ENCODE assay signal across 1 cellular context in the genomic region with DNA sequence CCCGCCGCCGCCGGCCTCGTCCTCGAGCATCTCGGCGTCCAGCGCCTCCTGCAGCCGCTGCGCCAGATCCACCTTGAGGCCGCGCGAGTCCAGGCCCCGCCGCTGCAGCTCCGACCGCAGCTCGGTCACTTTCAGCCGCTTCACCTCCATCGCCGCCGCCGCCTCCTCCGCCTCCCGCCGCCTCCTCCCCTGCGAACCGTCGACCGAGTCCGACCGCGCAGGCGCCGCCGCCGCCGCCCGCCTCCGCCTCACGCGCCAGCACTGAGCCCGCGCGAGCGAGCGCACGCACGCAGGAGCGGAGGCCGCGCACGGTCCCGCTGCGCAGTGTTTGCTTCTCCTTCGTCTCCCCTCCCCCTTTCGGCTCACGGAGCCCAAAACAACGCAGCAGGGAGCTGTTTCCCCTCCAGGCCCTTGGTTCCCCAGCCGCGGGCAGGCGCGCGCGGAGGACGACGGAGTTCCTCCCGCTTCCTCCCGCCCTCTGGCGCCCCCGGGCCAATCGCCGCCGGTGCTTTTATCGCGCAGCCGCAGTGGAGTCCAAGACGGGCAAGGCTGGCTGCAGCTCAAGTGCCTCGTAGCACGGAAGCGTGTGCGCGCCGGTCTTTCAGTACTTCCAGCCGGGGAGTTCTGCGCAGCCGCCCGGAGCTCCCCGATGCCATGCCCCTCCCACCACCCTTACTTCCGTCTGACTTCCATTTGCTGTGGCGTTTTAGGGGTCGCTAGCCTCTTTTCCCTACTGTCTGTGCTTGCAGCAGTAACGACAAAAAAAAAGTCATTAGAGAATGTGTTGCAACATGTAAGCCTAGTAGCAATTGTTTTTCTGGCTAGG.
TF ChIP-seq lines count a peak whose summit lies in the region.

Gene HNRNPUL2 (minus strand): TSS at position 451 of the 826 bp plus-strand sequence. CDS start 301 bp downstream, at position 150.

TF ChIP-seq in HepG2, 621 proteins besides CTCF, POLR2A, EP300 and RAD21 (continued from another document and continues in another):
- TF ChIP-seq, protein P1, sequence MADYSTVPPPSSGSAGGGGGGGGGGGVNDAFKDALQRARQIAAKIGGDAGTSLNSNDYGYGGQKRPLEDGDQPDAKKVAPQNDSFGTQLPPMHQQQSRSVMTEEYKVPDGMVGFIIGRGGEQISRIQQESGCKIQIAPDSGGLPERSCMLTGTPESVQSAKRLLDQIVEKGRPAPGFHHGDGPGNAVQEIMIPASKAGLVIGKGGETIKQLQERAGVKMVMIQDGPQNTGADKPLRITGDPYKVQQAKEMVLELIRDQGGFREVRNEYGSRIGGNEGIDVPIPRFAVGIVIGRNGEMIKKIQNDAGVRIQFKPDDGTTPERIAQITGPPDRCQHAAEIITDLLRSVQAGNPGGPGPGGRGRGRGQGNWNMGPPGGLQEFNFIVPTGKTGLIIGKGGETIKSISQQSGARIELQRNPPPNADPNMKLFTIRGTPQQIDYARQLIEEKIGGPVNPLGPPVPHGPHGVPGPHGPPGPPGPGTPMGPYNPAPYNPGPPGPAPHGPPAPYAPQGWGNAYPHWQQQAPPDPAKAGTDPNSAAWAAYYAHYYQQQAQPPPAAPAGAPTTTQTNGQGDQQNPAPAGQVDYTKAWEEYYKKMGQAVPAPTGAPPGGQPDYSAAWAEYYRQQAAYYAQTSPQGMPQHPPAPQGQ (CRISPR knock-in tag; IDR thresholded peaks at IDR 0.05; ENCODE audit: borderline replicate concordance): no peak; the same call in 1 of the 2 replicates
- no peak for TF ChIP-seq NR1H2 (CRISPR knock-in tag; IDR thresholded peaks at IDR 0.05; ENCODE audit: borderline replicate concordance, low read depth)
- no peak for TF ChIP-seq ZNF780A (CRISPR knock-in tag; IDR thresholded peaks at IDR 0.05)
- TF ChIP-seq, protein P2, sequence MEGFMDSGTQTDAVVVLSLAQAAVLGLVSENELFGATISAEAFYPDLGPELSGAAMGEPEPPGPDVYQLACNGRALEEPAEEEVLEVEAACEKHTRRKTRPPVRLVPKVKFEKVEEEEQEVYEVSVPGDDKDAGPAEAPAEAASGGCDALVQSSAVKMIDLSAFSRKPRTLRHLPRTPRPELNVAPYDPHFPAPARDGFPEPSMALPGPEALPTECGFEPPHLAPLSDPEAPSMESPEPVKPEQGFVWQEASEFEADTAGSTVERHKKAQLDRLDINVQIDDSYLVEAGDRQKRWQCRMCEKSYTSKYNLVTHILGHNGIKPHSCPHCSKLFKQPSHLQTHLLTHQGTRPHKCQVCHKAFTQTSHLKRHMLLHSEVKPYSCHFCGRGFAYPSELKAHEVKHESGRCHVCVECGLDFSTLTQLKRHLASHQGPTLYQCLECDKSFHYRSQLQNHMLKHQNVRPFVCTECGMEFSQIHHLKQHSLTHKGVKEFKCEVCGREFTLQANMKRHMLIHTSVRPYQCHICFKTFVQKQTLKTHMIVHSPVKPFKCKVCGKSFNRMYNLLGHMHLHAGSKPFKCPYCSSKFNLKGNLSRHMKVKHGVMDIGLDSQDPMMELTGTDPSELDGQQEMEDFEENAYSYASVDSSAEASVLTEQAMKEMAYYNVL (CRISPR knock-in tag; IDR thresholded peaks at IDR 0.05; ENCODE audit: borderline replicate concordance): peak; percentile 26; the same call in 1 of the 2 replicates
- TF ChIP-seq ZNF720 (CRISPR knock-in tag; IDR thresholded peaks at IDR 0.05): no peak
- TF ChIP-seq ZNF546 (CRISPR knock-in tag; conservative IDR thresholded peaks at IDR 0.05): no peak; the same call in 1 of the 2 replicates
- TF ChIP-seq MXI1 (IDR thresholded peaks at IDR 0.05; ENCODE audit: borderline replicate concordance, low read depth, low read length): peak; percentile 80; the same call in 1 of the 3 replicates
- TF ChIP-seq MYC (CRISPR knock-in tag; IDR thresholded peaks at IDR 0.05; ENCODE audit: borderline replicate concordance): peak; percentile 92
- TF ChIP-seq, protein P3, sequence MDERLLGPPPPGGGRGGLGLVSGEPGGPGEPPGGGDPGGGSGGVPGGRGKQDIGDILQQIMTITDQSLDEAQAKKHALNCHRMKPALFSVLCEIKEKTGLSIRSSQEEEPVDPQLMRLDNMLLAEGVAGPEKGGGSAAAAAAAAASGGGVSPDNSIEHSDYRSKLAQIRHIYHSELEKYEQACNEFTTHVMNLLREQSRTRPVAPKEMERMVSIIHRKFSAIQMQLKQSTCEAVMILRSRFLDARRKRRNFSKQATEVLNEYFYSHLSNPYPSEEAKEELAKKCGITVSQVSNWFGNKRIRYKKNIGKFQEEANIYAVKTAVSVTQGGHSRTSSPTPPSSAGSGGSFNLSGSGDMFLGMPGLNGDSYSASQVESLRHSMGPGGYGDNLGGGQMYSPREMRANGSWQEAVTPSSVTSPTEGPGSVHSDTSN (CRISPR knock-in tag; IDR thresholded peaks at IDR 0.05): no peak
- TF ChIP-seq, protein P4, sequence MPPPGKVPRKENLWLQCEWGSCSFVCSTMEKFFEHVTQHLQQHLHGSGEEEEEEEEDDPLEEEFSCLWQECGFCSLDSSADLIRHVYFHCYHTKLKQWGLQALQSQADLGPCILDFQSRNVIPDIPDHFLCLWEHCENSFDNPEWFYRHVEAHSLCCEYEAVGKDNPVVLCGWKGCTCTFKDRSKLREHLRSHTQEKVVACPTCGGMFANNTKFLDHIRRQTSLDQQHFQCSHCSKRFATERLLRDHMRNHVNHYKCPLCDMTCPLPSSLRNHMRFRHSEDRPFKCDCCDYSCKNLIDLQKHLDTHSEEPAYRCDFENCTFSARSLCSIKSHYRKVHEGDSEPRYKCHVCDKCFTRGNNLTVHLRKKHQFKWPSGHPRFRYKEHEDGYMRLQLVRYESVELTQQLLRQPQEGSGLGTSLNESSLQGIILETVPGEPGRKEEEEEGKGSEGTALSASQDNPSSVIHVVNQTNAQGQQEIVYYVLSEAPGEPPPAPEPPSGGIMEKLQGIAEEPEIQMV (CRISPR knock-in tag; IDR thresholded peaks at IDR 0.05; ENCODE audit: low read depth): peak; percentile 81; the same call in 1 of the 2 replicates
- TF ChIP-seq TRIM24 (CRISPR knock-in tag; IDR thresholded peaks at IDR 0.05): no peak
- TF ChIP-seq, protein P5, sequence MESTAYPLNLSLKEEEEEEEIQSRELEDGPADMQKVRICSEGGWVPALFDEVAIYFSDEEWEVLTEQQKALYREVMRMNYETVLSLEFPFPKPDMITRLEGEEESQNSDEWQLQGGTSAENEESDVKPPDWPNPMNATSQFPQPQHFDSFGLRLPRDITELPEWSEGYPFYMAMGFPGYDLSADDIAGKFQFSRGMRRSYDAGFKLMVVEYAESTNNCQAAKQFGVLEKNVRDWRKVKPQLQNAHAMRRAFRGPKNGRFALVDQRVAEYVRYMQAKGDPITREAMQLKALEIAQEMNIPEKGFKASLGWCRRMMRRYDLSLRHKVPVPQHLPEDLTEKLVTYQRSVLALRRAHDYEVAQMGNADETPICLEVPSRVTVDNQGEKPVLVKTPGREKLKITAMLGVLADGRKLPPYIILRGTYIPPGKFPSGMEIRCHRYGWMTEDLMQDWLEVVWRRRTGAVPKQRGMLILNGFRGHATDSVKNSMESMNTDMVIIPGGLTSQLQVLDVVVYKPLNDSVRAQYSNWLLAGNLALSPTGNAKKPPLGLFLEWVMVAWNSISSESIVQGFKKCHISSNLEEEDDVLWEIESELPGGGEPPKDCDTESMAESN (CRISPR knock-in tag; conservative IDR thresholded peaks at IDR 0.05): peak; percentile 68; the same call in 1 of the 2 replicates
- TF ChIP-seq, protein P6, sequence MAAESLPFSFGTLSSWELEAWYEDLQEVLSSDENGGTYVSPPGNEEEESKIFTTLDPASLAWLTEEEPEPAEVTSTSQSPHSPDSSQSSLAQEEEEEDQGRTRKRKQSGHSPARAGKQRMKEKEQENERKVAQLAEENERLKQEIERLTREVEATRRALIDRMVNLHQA (CRISPR knock-in tag; IDR thresholded peaks at IDR 0.05): no peak
- peak; percentile 73; the same call in 1 of the 2 replicates for TF ChIP-seq ZNF230 (CRISPR knock-in tag; IDR thresholded peaks at IDR 0.05)
- peak; percentile 93 for TF ChIP-seq ZBTB38 (CRISPR knock-in tag; IDR thresholded peaks at IDR 0.05)
- TF ChIP-seq MXD4 (CRISPR knock-in tag; IDR thresholded peaks at IDR 0.05): peak; percentile 94
- TF ChIP-seq, protein P7, sequence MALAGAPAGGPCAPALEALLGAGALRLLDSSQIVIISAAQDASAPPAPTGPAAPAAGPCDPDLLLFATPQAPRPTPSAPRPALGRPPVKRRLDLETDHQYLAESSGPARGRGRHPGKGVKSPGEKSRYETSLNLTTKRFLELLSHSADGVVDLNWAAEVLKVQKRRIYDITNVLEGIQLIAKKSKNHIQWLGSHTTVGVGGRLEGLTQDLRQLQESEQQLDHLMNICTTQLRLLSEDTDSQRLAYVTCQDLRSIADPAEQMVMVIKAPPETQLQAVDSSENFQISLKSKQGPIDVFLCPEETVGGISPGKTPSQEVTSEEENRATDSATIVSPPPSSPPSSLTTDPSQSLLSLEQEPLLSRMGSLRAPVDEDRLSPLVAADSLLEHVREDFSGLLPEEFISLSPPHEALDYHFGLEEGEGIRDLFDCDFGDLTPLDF (CRISPR knock-in tag; IDR thresholded peaks at IDR 0.05): peak; percentile 95
- no peak for TF ChIP-seq CREB1 (IDR thresholded peaks at IDR 0.05)
- no peak; the same call in 1 of the 2 replicates for TF ChIP-seq CREB1 (CRISPR knock-in tag; IDR thresholded peaks at IDR 0.05)
- peak; percentile 89 for TF ChIP-seq NKX3-1 (CRISPR knock-in tag; IDR thresholded peaks at IDR 0.05)
- TF ChIP-seq FOXA1 (IDR thresholded peaks at IDR 0.05): no peak
- TF ChIP-seq FOXA1 (CRISPR knock-in tag; IDR thresholded peaks at IDR 0.05): 0 out of 2 replicates have a peak, but pooled peaks have one; percentile 19
- TF ChIP-seq, protein P8, sequence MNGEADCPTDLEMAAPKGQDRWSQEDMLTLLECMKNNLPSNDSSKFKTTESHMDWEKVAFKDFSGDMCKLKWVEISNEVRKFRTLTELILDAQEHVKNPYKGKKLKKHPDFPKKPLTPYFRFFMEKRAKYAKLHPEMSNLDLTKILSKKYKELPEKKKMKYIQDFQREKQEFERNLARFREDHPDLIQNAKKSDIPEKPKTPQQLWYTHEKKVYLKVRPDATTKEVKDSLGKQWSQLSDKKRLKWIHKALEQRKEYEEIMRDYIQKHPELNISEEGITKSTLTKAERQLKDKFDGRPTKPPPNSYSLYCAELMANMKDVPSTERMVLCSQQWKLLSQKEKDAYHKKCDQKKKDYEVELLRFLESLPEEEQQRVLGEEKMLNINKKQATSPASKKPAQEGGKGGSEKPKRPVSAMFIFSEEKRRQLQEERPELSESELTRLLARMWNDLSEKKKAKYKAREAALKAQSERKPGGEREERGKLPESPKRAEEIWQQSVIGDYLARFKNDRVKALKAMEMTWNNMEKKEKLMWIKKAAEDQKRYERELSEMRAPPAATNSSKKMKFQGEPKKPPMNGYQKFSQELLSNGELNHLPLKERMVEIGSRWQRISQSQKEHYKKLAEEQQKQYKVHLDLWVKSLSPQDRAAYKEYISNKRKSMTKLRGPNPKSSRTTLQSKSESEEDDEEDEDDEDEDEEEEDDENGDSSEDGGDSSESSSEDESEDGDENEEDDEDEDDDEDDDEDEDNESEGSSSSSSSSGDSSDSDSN (CRISPR knock-in tag; IDR thresholded peaks at IDR 0.05): peak; percentile 51
- TF ChIP-seq ZNF552 (CRISPR knock-in tag; IDR thresholded peaks at IDR 0.05; ENCODE audit: borderline replicate concordance): no peak
- TF ChIP-seq CCDC6 (CRISPR knock-in tag; IDR thresholded peaks at IDR 0.05): peak; percentile 97
- no peak for TF ChIP-seq ATF3 (CRISPR knock-in tag; IDR thresholded peaks at IDR 0.05)
- no peak for TF ChIP-seq MLX (CRISPR knock-in tag; IDR thresholded peaks at IDR 0.05)
- TF ChIP-seq ZNF550 (CRISPR knock-in tag; IDR thresholded peaks at IDR 0.05; ENCODE audit: borderline replicate concordance): peak; percentile 26; the same call in 1 of the 2 replicates
- TF ChIP-seq NBN (conservative IDR thresholded peaks at IDR 0.05): no peak
- peak; percentile 78; the same call in 1 of the 2 replicates for TF ChIP-seq ATF2 (CRISPR knock-in tag; IDR thresholded peaks at IDR 0.05)
- no peak for TF ChIP-seq NAIF1 (CRISPR knock-in tag; IDR thresholded peaks at IDR 0.05; ENCODE audit: borderline replicate concordance)
- no peak for TF ChIP-seq SETDB1 (CRISPR knock-in tag; IDR thresholded peaks at IDR 0.05; ENCODE audit: borderline replicate concordance)
- TF ChIP-seq POLR2AphosphoS2 (IDR thresholded peaks at IDR 0.05; ENCODE audit: low read depth, low read length): no peak
- TF ChIP-seq SAFB2 (CRISPR knock-in tag; IDR thresholded peaks at IDR 0.05; ENCODE audit: borderline replicate concordance, low read depth): peak; percentile 85; the same call in 1 of the 2 replicates
- TF ChIP-seq, protein P9, sequence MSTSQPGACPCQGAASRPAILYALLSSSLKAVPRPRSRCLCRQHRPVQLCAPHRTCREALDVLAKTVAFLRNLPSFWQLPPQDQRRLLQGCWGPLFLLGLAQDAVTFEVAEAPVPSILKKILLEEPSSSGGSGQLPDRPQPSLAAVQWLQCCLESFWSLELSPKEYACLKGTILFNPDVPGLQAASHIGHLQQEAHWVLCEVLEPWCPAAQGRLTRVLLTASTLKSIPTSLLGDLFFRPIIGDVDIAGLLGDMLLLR (CRISPR knock-in tag; IDR thresholded peaks at IDR 0.05): peak; percentile 80
